1 cellular context compared by ENCODE assay signal in the genomic region with DNA sequence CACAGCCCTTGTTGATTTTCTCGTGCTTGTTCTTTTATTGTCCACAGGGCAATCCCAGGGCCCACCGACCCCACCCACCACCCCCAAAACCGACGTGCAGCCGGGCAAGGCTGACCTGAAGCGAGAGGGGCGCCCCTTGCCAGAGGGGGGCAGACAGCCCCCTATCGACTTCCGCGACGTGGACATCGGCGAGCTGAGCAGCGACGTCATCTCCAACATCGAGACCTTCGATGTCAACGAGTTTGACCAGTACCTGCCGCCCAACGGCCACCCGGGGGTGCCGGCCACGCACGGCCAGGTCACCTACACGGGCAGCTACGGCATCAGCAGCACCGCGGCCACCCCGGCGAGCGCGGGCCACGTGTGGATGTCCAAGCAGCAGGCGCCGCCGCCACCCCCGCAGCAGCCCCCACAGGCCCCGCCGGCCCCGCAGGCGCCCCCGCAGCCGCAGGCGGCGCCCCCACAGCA.
TF ChIP-seq lines count a peak whose summit lies in the region.

No MANE protein-coding gene starts in this region.

TF ChIP-seq in SK-N-SH, 30 proteins besides CTCF, POLR2A, EP300 and RAD21 (continued from another document):
- TF ChIP-seq RFX5 (IDR thresholded peaks at IDR 0.05; ENCODE audit: low read length) (no peak), GABPA (IDR thresholded peaks at IDR 0.05; ENCODE audit: low read depth) (no peak), MAX (IDR thresholded peaks at IDR 0.05; ENCODE audit: low read depth) (no peak), FOXJ3 (CRISPR knock-in tag; IDR thresholded peaks at IDR 0.05) (no peak), ZBTB33 (IDR thresholded peaks at IDR 0.05; ENCODE audit: borderline replicate concordance, low read depth) (no peak), TEAD4 (IDR thresholded peaks at IDR 0.05; ENCODE audit: borderline replicate concordance, insufficient read depth) (no peak)
